Comparison of ENCODE assay signal across 8 cellular contexts in the genomic region with DNA sequence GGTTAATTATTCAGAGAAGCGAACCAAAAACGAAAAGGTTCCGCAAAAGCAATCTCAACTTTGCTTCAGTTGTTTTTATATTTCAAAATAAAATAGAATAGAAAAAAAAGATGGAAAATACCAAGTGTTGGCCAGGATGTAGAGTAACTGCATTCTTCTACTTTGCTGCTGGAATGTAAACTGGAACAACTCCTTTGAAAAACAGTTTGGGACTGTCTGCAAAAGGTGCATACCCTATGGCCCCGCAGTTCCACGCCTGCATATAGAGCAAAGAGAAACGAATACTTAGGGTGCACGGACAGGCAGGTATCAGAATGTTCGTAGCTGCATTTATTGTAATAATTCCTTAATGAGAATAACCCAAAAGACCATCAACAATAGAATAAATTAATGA. TPM values are rescaled to one million over a fixed set of nuclear protein-coding genes. Genes with fewer than 3 reads are reported as not detected.
A peak's percentile ranks its signal among the peaks of the same experiment; 100 is the strongest.
DNase-seq lines count a peak whose midpoint lies in the region; ATAC-seq and TF ChIP-seq lines count a peak whose summit lies in the region.

No MANE protein-coding gene starts in this region.

- CTCF ChIA-PET in activated CD8-positive, alpha-beta memory T cell treated with anti-CD3 and anti-CD28 coated beads, Interleukin-2, amount 10 ng/mL, durations not matched to agents 7 days and 5 days (lab: Charles Lee), result interaction anchor here (1.5 to 1.6 kb wide), 3 partner anchors 48 to 102 kb away, joined by 3 to 8 read pairs (median 3); a partner anchor contains a TSS

- H3K4me1 ChIP-seq in left lung (peaks cover 3 to 9% of the 10 kb centered on the region in 2 donors), thyroid gland (peaks cover 4 to 7% of the 10 kb centered on the region in 2 donors)

- H3K27ac Mint-ChIP-seq in activated CD8-positive, alpha-beta memory T cell treated with anti-CD3 and anti-CD28 coated beads, Interleukin-2, amount 10 ng/mL, durations not matched to agents 7 days and 5 days, result no peak overlapping the region
- H3K27ac Mint-ChIP-seq in activated naive CD8-positive, alpha-beta T cell treated with anti-CD3 and anti-CD28 coated beads, Interleukin-2, amount 10 ng/mL, durations not matched to agents 7 days and 5 days, result no peak overlapping the region

- intact Hi-C loops in left lung (cut with DNase I) (no loop called here), thyroid gland (cut with DNase I) (loop anchor here (5.0 to 10.0 kb wide), 2 partner anchors 50 to 92 kb away; a partner anchor contains a TSS)

- DNase-seq in activated CD8-positive, alpha-beta memory T cell treated with anti-CD3 and anti-CD28 coated beads, Interleukin-2, amount 10 ng/mL, durations not matched to agents 7 days and 5 days, result no peak
- no peak for DNase-seq in activated CD8-positive, alpha-beta memory T cell treated with anti-CD3 and anti-CD28 coated beads for 24 hours
- no peak for DNase-seq in activated naive CD8-positive, alpha-beta T cell treated with anti-CD3 and anti-CD28 coated beads, Interleukin-2, amount 10 ng/mL, durations not matched to agents 7 days and 5 days
- DNase-seq in left lung, result no peak
- no peak for DNase-seq in thyroid gland

- H3K27me3 Mint-ChIP-seq in activated CD8-positive, alpha-beta memory T cell treated with anti-CD3 and anti-CD28 coated beads, Interleukin-2, amount 10 ng/mL, durations not matched to agents 7 days and 5 days, result peaks cover 31% of the 10 kb centered on the region
- H3K27me3 Mint-ChIP-seq in activated naive CD8-positive, alpha-beta T cell treated with anti-CD3 and anti-CD28 coated beads, Interleukin-2, amount 10 ng/mL, durations not matched to agents 7 days and 5 days, result peaks cover 48% of the 10 kb centered on the region

- no peak for TF ChIP-seq POLR2A in thyroid gland (IDR thresholded peaks at IDR 0.05)

- peaks cover 0 to 4% of the 10 kb centered on the region in 2 donors for H3K27me3 ChIP-seq in left lung
- H3K27me3 ChIP-seq in thyroid gland, result no peaks in the 10 kb centered on the region

- WGBS in thyroid gland, 2 donors, result 15 to 17% methylated on average over 8 of the region's 8 CpGs

- H3K36me3 ChIP-seq in left lung (no peaks in the 10 kb centered on the region), thyroid gland (no peaks in the 10 kb centered on the region)

- no peak for ATAC-seq in activated CD8-positive, alpha-beta memory T cell treated with anti-CD3 and anti-CD28 coated beads, Interleukin-2, amount 10 ng/mL, durations not matched to agents 7 days and 5 days
- ATAC-seq in activated naive CD8-positive, alpha-beta T cell treated with anti-CD3 and anti-CD28 coated beads, Interleukin-2, amount 10 ng/mL, durations not matched to agents 7 days and 5 days (ENCODE audit: low read depth), result no peak
- peak; percentile 21 for ATAC-seq in left lung
- no peak for ATAC-seq in GM21526 (IDR thresholded peaks at IDR 0.05; ENCODE audit: low FRiP score, unreplicated experiment)
- no peak for ATAC-seq in GM19455 (IDR thresholded peaks at IDR 0.05; ENCODE audit: unreplicated experiment)
- ATAC-seq in HG02642 (IDR thresholded peaks at IDR 0.05; ENCODE audit: poor library complexity, unreplicated experiment), result no peak

- TF ChIP-seq CTCF in left lung (IDR thresholded peaks at IDR 0.05) (no peak), thyroid gland (IDR thresholded peaks at IDR 0.05) (no peak)

- POLR2A ChIA-PET in activated naive CD8-positive, alpha-beta T cell treated with anti-CD3 and anti-CD28 coated beads, Interleukin-2, amount 10 ng/mL, durations not matched to agents 7 days and 5 days (lab: Charles Lee), result interaction anchor here (1.4 to 1.5 kb wide), 2 partner anchors 11 to 50 kb away, joined by 5 to 6 read pairs; a partner anchor contains a TSS

- peak overlapping the region; percentile 78 to 94 for H3K27ac ChIP-seq in left lung
- peak overlapping the region; percentile 61 to 97 (median 94) for H3K27ac ChIP-seq in thyroid gland

- H3K4me3 ChIP-seq in left lung (peak overlapping the region; percentile 91 to 98), thyroid gland (replicated peaks in 1 of 3) (peak overlapping the region; percentile 29 to 89 (median 87))

- H3K9me3 ChIP-seq in left lung (no peaks in the 10 kb centered on the region), thyroid gland (no peaks in the 10 kb centered on the region)

- H3K4me1 Mint-ChIP-seq in activated CD8-positive, alpha-beta memory T cell treated with anti-CD3 and anti-CD28 coated beads, Interleukin-2, amount 10 ng/mL, durations not matched to agents 7 days and 5 days, result peaks cover 24% of the 10 kb centered on the region
- peaks cover 6% of the 10 kb centered on the region for H3K4me1 Mint-ChIP-seq in activated naive CD8-positive, alpha-beta T cell treated with anti-CD3 and anti-CD28 coated beads, Interleukin-2, amount 10 ng/mL, durations not matched to agents 7 days and 5 days

- peak overlapping the region; percentile 86 for H3K4me3 Mint-ChIP-seq in activated CD8-positive, alpha-beta memory T cell treated with anti-CD3 and anti-CD28 coated beads, Interleukin-2, amount 10 ng/mL, durations not matched to agents 7 days and 5 days
- H3K4me3 Mint-ChIP-seq in activated naive CD8-positive, alpha-beta T cell treated with anti-CD3 and anti-CD28 coated beads, Interleukin-2, amount 10 ng/mL, durations not matched to agents 7 days and 5 days, result peak overlapping the region; percentile 99

- H3K36me3 Mint-ChIP-seq in activated CD8-positive, alpha-beta memory T cell treated with anti-CD3 and anti-CD28 coated beads, Interleukin-2, amount 10 ng/mL, durations not matched to agents 7 days and 5 days, result peaks cover 12% of the 10 kb centered on the region
- peaks cover 1% of the 10 kb centered on the region for H3K36me3 Mint-ChIP-seq in activated naive CD8-positive, alpha-beta T cell treated with anti-CD3 and anti-CD28 coated beads, Interleukin-2, amount 10 ng/mL, durations not matched to agents 7 days and 5 days

- H3K9me3 Mint-ChIP-seq in activated CD8-positive, alpha-beta memory T cell treated with anti-CD3 and anti-CD28 coated beads, Interleukin-2, amount 10 ng/mL, durations not matched to agents 7 days and 5 days (ENCODE audit: low read depth), result no peaks in the 10 kb centered on the region
- H3K9me3 Mint-ChIP-seq in activated naive CD8-positive, alpha-beta T cell treated with anti-CD3 and anti-CD28 coated beads, Interleukin-2, amount 10 ng/mL, durations not matched to agents 7 days and 5 days, result no peaks in the 10 kb centered on the region

RNA-seq across cellular contexts. Expression of a gene that starts 0.6 kb away (rescaled TPM):
- 1 to 10 TPM; 3.3 to 3.9 TPM for total RNA-seq in activated CD8-positive, alpha-beta memory T cell treated with anti-CD3 and anti-CD28 coated beads, Interleukin-2, amount 10 ng/mL, durations not matched to agents 7 days and 5 days
- 1 to 10 TPM; 1.9 to 2.1 TPM for total RNA-seq in activated naive CD8-positive, alpha-beta T cell treated with anti-CD3 and anti-CD28 coated beads, Interleukin-2, amount 10 ng/mL, durations not matched to agents 7 days and 5 days
- 10 to 100 TPM; 14.0 to 21.7 TPM for total RNA-seq in left lung
- total RNA-seq in thyroid gland, result 10 to 100 TPM; 19.6 to 38.9 (median 27.9) TPM

RNA-seq across cellular contexts. Expression of a gene that starts 50.6 kb away (rescaled TPM):
- total RNA-seq in activated CD8-positive, alpha-beta memory T cell treated with anti-CD3 and anti-CD28 coated beads, Interleukin-2, amount 10 ng/mL, durations not matched to agents 7 days and 5 days, result 10 to 100 TPM in 1 of 2 experiments, 1 to 10 TPM in 1; 9.6 to 10.3 TPM
- 1 to 10 TPM; 7.3 to 7.6 TPM for total RNA-seq in activated naive CD8-positive, alpha-beta T cell treated with anti-CD3 and anti-CD28 coated beads, Interleukin-2, amount 10 ng/mL, durations not matched to agents 7 days and 5 days
- 10 to 100 TPM in 1 of 2 donors, 1 to 10 TPM in 1; 9.2 to 11.3 TPM for total RNA-seq in left lung
- 10 to 100 TPM in 3 of 4 donors, 1 to 10 TPM in 1; 9.5 to 11.5 (median 10.9) TPM for total RNA-seq in thyroid gland
